ENCODE assay signal across 19 cellular contexts in genomic region chr16:4893103-4893862, GRCh38. TPM values are rescaled to one million over a fixed set of nuclear protein-coding genes. Genes with fewer than 3 reads are reported as not detected.
"Had no signal": no experiment of that assay in that cellular context is flagged by ENCODE, and none has a peak within 500 bp of the region (broad histone marks: within the 10 kb centered on the region; RNA-seq: fewer than 3 reads in every experiment).

No MANE protein-coding gene starts in this region.

- H3K27ac Mint-ChIP-seq: activated CD4-positive, alpha-beta memory T cell treated with anti-CD3 and anti-CD28 coated beads for 36 hours; activated naive CD4-positive, alpha-beta T cell treated with anti-CD3 and anti-CD28 coated beads, Interleukin-2, amount 50 U/mL, for 72 hours; activated T-helper 1 cell treated with anti-CD3 and anti-CD28 coated beads, Interleukin-12 subunit alpha, Interleukin-12 subunit beta, Interleukin-2, Interleukin-4 antibody, amounts not matched to agents 30 ng/mL and 10 ng/mL and 1 ng/mL, durations not matched to agents 14 hours and 24 hours and 36 hours; nephron progenitor cell; stimulated activated memory B cell treated with anti-CD40 and anti-IgM and Interleukin-4, amounts not matched to agents 10 μg/mL and 1 μg/mL and 100 μg/mL, for 72 hours; T-helper 2 cell treated with Interferon-gamma antibody and Interleukin-4, amounts not matched to agents 5 μg/mL and 100 μg/mL, for 36 hours had no signal

- H3K4me1 Mint-ChIP-seq: stimulated activated memory B cell treated with anti-CD40 and anti-IgM and Interleukin-4, amounts not matched to agents 10 μg/mL and 1 μg/mL and 100 μg/mL, for 72 hours had no signal

- H3K36me3 Mint-ChIP-seq: activated CD4-positive, alpha-beta memory T cell treated with anti-CD3 and anti-CD28 coated beads for 36 hours; activated naive CD4-positive, alpha-beta T cell treated with anti-CD3 and anti-CD28 coated beads, Interleukin-2, amount 50 U/mL, for 72 hours; stimulated activated memory B cell treated with anti-CD40 and anti-IgM and Interleukin-4, amounts not matched to agents 10 μg/mL and 1 μg/mL and 100 μg/mL, for 72 hours had no signal

- H3K9me3 Mint-ChIP-seq: activated CD4-positive, alpha-beta memory T cell treated with anti-CD3 and anti-CD28 coated beads for 36 hours; activated naive CD4-positive, alpha-beta T cell treated with anti-CD3 and anti-CD28 coated beads, Interleukin-2, amount 50 U/mL, for 72 hours; activated T-helper 1 cell treated with anti-CD3 and anti-CD28 coated beads, Interleukin-12 subunit alpha, Interleukin-12 subunit beta, Interleukin-2, Interleukin-4 antibody, amounts not matched to agents 30 ng/mL and 10 ng/mL and 1 ng/mL, durations not matched to agents 14 hours and 24 hours and 36 hours; T-helper 2 cell treated with Interferon-gamma antibody and Interleukin-4, amounts not matched to agents 5 μg/mL and 100 μg/mL, for 36 hours had no signal

- H3K4me3 Mint-ChIP-seq: activated CD4-positive, alpha-beta memory T cell treated with anti-CD3 and anti-CD28 coated beads for 36 hours; activated T-helper 1 cell treated with anti-CD3 and anti-CD28 coated beads, Interleukin-12 subunit alpha, Interleukin-12 subunit beta, Interleukin-2, Interleukin-4 antibody, amounts not matched to agents 30 ng/mL and 10 ng/mL and 1 ng/mL, durations not matched to agents 14 hours and 24 hours and 36 hours; nephron progenitor cell; stimulated activated memory B cell treated with anti-CD40 and anti-IgM and Interleukin-4, amounts not matched to agents 10 μg/mL and 1 μg/mL and 100 μg/mL, for 72 hours; T-helper 2 cell treated with Interferon-gamma antibody and Interleukin-4, amounts not matched to agents 5 μg/mL and 100 μg/mL, for 36 hours had no signal

- DNase-seq: activated CD4-positive, alpha-beta memory T cell treated with anti-CD3 and anti-CD28 coated beads for 36 hours; activated CD4-positive, alpha-beta T cell treated with anti-CD3 and anti-CD28 coated beads for 4 hours; activated gamma-delta T cell treated with Interleukin-2 at 50 U/mL for 16 hours; activated T-cell treated with anti-CD3 and anti-CD28 coated beads for 4 hours; adrenal gland; cerebellar nuclear complex; dermis blood vessel endothelial cell; effector memory CD4-positive, alpha-beta T cell; esophagus squamous epithelium; hippocampal formation; midbrain; nephron progenitor cell; spleen; stimulated activated CD4-positive, alpha-beta T cell treated with anti-CD3 and anti-CD28 coated beads, Interleukin-4, amount 100 ng/mL, for 4 hours; thyroid gland had no signal

- H3K27me3 Mint-ChIP-seq: activated CD4-positive, alpha-beta memory T cell treated with anti-CD3 and anti-CD28 coated beads for 36 hours had no signal

- ATAC-seq: activated naive CD4-positive, alpha-beta T cell treated with anti-CD3 and anti-CD28 coated beads, Interleukin-2, amount 50 U/mL, for 72 hours; stimulated activated memory B cell treated with anti-CD40 and anti-IgM and Interleukin-4, amounts not matched to agents 10 μg/mL and 1 μg/mL and 100 μg/mL, for 72 hours had no signal

RNA-seq across cellular contexts. Expression of gene PPL, which starts 43.7 kb away (rescaled TPM):
- total RNA-seq: activated naive CD4-positive, alpha-beta T cell treated with anti-CD3 and anti-CD28 coated beads, Interleukin-2, amount 50 U/mL, for 72 hours; activated T-helper 1 cell treated with anti-CD3 and anti-CD28 coated beads, Interleukin-12 subunit alpha, Interleukin-12 subunit beta, Interleukin-2, Interleukin-4 antibody, amounts not matched to agents 30 ng/mL and 10 ng/mL and 1 ng/mL, durations not matched to agents 14 hours and 24 hours and 36 hours had no signal
